17 cellular contexts compared by ENCODE assay signal in genomic region chr17:38916771-38917170, GRCh38. TPM values are rescaled to one million over a fixed set of nuclear protein-coding genes. Genes with fewer than 3 reads are reported as not detected.
DNase-seq lines count a peak whose midpoint lies in the region; ATAC-seq and TF ChIP-seq lines count a peak whose summit lies in the region.
"Had no signal": no experiment of that assay in that cellular context is flagged by ENCODE, and none has a peak within 500 bp of the region (broad histone marks: within the 10 kb centered on the region; RNA-seq: fewer than 3 reads in every experiment).

No MANE protein-coding gene starts in this region.

- no peak overlapping the region for H4K8ac ChIP-seq in H9 (replicated peaks; ENCODE audit: insufficient read length, low read depth, low read length)

- no peak overlapping the region for H3K14ac ChIP-seq in H9 (ENCODE audit: insufficient read depth, low read length)

- no peaks in the 10 kb centered on the region for H3K4me1 ChIP-seq in CD4-positive, CD25-positive, alpha-beta regulatory T cell (ENCODE audit: control insufficient read depth, insufficient read depth, low read length, poor library complexity, severe bottlenecking)
- H3K4me1 ChIP-seq in H9 (ENCODE audit: insufficient read depth, low read length): no peaks in the 10 kb centered on the region
- H3K4me1 ChIP-seq: HAP-1 had no signal

- no peak overlapping the region for H3K4me3 Mint-ChIP-seq in CD4-positive, CD25-positive, alpha-beta regulatory T cell
- H3K4me3 Mint-ChIP-seq in H9 (no peak overlapping the region), nephron (no peak overlapping the region)
- H3K4me3 Mint-ChIP-seq: activated B cell treated with CpG ODN at 0.5 μM for 24 hours; activated T-helper 17 cell treated with anti-CD3 and anti-CD28 coated beads, Interleukin-2, amount 50 U/mL, for 72 hours had no signal

- H2BK15ac ChIP-seq in H9 (ENCODE audit: low read depth, low read length): no peak overlapping the region

- no peak overlapping the region for H2BK20ac ChIP-seq in H9 (ENCODE audit: low read depth, low read length, poor library complexity, severe bottlenecking)

- no peak for DNase-seq in CD4-positive, CD25-positive, alpha-beta regulatory T cell
- no peak for DNase-seq in H9
- DNase-seq in coronary artery (ENCODE audit: low spot score): peak; percentile 21
- DNase-seq in SHP77 (lab: John Stamatoyannopoulos, UW): no peak
- DNase-seq in NCI-H510A treated with DMSO at 0.1 percent for 48 hours (lab: John Stamatoyannopoulos, UW): no peak
- DNase-seq in UCSD-AML1 (lab: John Stamatoyannopoulos, UW; ENCODE audit: unreplicated experiment): no peak
- DNase-seq: activated B cell treated with CpG ODN at 0.5 μM for 24 hours, gastrocnemius medialis, mesenchymal stem cell had no signal

- H3K27me3 ChIP-seq in CD4-positive, CD25-positive, alpha-beta regulatory T cell (ENCODE audit: control insufficient read depth, insufficient read depth, low read length): no peaks in the 10 kb centered on the region
- no peaks in the 10 kb centered on the region for H3K27me3 ChIP-seq in H9 (ENCODE audit: insufficient read depth, low read length)
- H3K27me3 ChIP-seq: gastrocnemius medialis, ovary had no signal

- peaks cover 30% of the 10 kb centered on the region for H3K36me3 Mint-ChIP-seq in CD4-positive, CD25-positive, alpha-beta regulatory T cell
- H3K36me3 Mint-ChIP-seq in H9 (ENCODE audit: insufficient read depth in 1 of 3, low read depth in 3 of 3): peaks cover 21 to 60% (median 48%) of the 10 kb centered on the region in 3 experiments
- H3K36me3 Mint-ChIP-seq in nephron (ENCODE audit: low read depth): peaks cover 46% of the 10 kb centered on the region

- H3K27me3 Mint-ChIP-seq in CD4-positive, CD25-positive, alpha-beta regulatory T cell: no peaks in the 10 kb centered on the region
- H3K27me3 Mint-ChIP-seq in H9 (ENCODE audit: low read depth) (no peaks in the 10 kb centered on the region; the same call in 1 of the 2 replicates), nephron (ENCODE audit: low read depth) (no peaks in the 10 kb centered on the region)
- H3K27me3 Mint-ChIP-seq: activated B cell treated with CpG ODN at 0.5 μM for 24 hours; activated T-helper 17 cell treated with anti-CD3 and anti-CD28 coated beads, Interleukin-2, amount 50 U/mL, for 72 hours had no signal

- H3K9ac ChIP-seq in H9 (ENCODE audit: extremely low read depth, insufficient read length, low read length): no peak overlapping the region

- H3T11ph ChIP-seq in H9 (ENCODE audit: low read length): no peak overlapping the region

- H3K9me3 ChIP-seq in CD4-positive, CD25-positive, alpha-beta regulatory T cell (ENCODE audit: control insufficient read depth in 2 of 2, low read length in 2 of 2): no peaks in the 10 kb centered on the region
- no peaks in the 10 kb centered on the region for H3K9me3 ChIP-seq in H9 (ENCODE audit: control insufficient read depth, low read depth, low read length)
- H3K9me3 ChIP-seq: gastrocnemius medialis, HAP-1, ovary had no signal

- no peaks in the 10 kb centered on the region for H3K79me1 ChIP-seq in H9 (ENCODE audit: insufficient read depth, low read depth, low read length, poor library complexity, severe bottlenecking)

- H3K4me3 ChIP-seq in CD4-positive, CD25-positive, alpha-beta regulatory T cell (ENCODE audit: low read depth, low read length): no peak overlapping the region
- no peak overlapping the region for H3K4me3 ChIP-seq in coronary artery
- H3K4me3 ChIP-seq: gastrocnemius medialis, HAP-1, K562, ovary had no signal

- no peaks in the 10 kb centered on the region for H3K9me3 Mint-ChIP-seq in CD4-positive, CD25-positive, alpha-beta regulatory T cell
- no peaks in the 10 kb centered on the region for H3K9me3 Mint-ChIP-seq in H9
- H3K9me3 Mint-ChIP-seq in nephron: no peaks in the 10 kb centered on the region
- H3K9me3 Mint-ChIP-seq: activated B cell treated with CpG ODN at 0.5 μM for 24 hours; activated T-helper 17 cell treated with anti-CD3 and anti-CD28 coated beads, Interleukin-2, amount 50 U/mL, for 72 hours had no signal

- H3K23ac ChIP-seq in H9 (ENCODE audit: insufficient read length, low read depth, low read length): no peak overlapping the region

- H2BK120ac ChIP-seq in H9 (ENCODE audit: low read depth, low read length, poor library complexity, severe bottlenecking): no peak overlapping the region

- no peak overlapping the region for H2AFZ ChIP-seq in H9 (ENCODE audit: low read length)

- no peaks in the 10 kb centered on the region for H3K23me2 ChIP-seq in H9 (ENCODE audit: insufficient read length, low read depth, low read length, poor library complexity, severe bottlenecking)

- H3K4me1 Mint-ChIP-seq in CD4-positive, CD25-positive, alpha-beta regulatory T cell: peaks cover 0 to 16% (median 3%) of the 10 kb centered on the region in 4 donors
- H3K4me1 Mint-ChIP-seq in H9: peaks cover 0 to 4% of the 10 kb centered on the region in 2 experiments; a peak in 1 of 4 replicates
- peaks cover 15% of the 10 kb centered on the region for H3K4me1 Mint-ChIP-seq in nephron

- H2AK5ac ChIP-seq in H9 (ENCODE audit: insufficient read length, low read length): no peak overlapping the region

- no peak overlapping the region for H2BK12ac ChIP-seq in H9 (ENCODE audit: insufficient read length, low read depth, low read length)

- peaks cover 73% of the 10 kb centered on the region for H3K36me3 ChIP-seq in CD4-positive, CD25-positive, alpha-beta regulatory T cell (ENCODE audit: control insufficient read depth, insufficient read depth, low read length)
- H3K36me3 ChIP-seq: ovary had no signal

- H4K91ac ChIP-seq in H9 (ENCODE audit: insufficient read length, low read depth, low read length): no peak overlapping the region

- H4K5ac ChIP-seq in H9 (ENCODE audit: insufficient read length, low read depth, low read length): no peak overlapping the region

- H2BK5ac ChIP-seq in H9 (ENCODE audit: insufficient read length, low read length): no peak overlapping the region

- no CpG with 5 or more reads among the region's 8 CpGs for WGBS in H9 (ENCODE audit: extremely low coverage, insufficient read length, low lambda C conversion rate)

- H3K27ac Mint-ChIP-seq in CD4-positive, CD25-positive, alpha-beta regulatory T cell: peak overlapping the region in 2 of 3 donors; percentile 51 to 69
- peak overlapping the region; percentile 37 to 91 (median 61); a peak in 6 of 7 replicates for H3K27ac Mint-ChIP-seq in H9
- H3K27ac Mint-ChIP-seq in nephron: peak overlapping the region; percentile 1 to 22 (median 2)
- H3K27ac Mint-ChIP-seq: activated B cell treated with CpG ODN at 0.5 μM for 24 hours had no signal

- H4K20me1 ChIP-seq in H9 (ENCODE audit: control insufficient read depth, insufficient read depth, insufficient read length): no peaks in the 10 kb centered on the region

- TF ChIP-seq CTCF in H9 (conservative IDR thresholded peaks at IDR 0.05): no peak
- TF ChIP-seq CTCF in coronary artery (IDR thresholded peaks at IDR 0.05): no peak
- TF ChIP-seq CTCF in nephron (IDR thresholded peaks at IDR 0.05; ENCODE audit: unreplicated experiment in 3 of 3): no peak

- no peak overlapping the region for H3K56ac ChIP-seq in H9 (ENCODE audit: insufficient read length, low read depth, low read length)

- ATAC-seq in CD4-positive, CD25-positive, alpha-beta regulatory T cell (ENCODE audit: low read depth in 2 of 2): no peak
- ATAC-seq: activated T-helper 17 cell treated with anti-CD3 and anti-CD28 coated beads, Interleukin-2, amount 50 U/mL, for 72 hours; gastrocnemius medialis; K562; SK-N-SH treated with all-trans-retinoic acid at 6 μM for 48 hours had no signal

- H3K18ac ChIP-seq in H9 (ENCODE audit: insufficient read length, low read depth, low read length): no peak overlapping the region

- no peak overlapping the region for H3K27ac ChIP-seq in CD4-positive, CD25-positive, alpha-beta regulatory T cell (ENCODE audit: insufficient read depth, low read length, poor library complexity, severe bottlenecking)
- H3K27ac ChIP-seq in H9 (ENCODE audit: insufficient read length, low read depth, low read length): no peak overlapping the region
- peak overlapping the region in 1 of 2 donors; percentile 23 for H3K27ac ChIP-seq in coronary artery
- H3K27ac ChIP-seq: gastrocnemius medialis, ovary had no signal

- no peaks in the 10 kb centered on the region for H3K79me2 ChIP-seq in H9 (ENCODE audit: insufficient read depth, low read length)

- H3K4ac ChIP-seq in H9 (ENCODE audit: low read depth, low read length): no peak overlapping the region

- no peak overlapping the region for H3K4me2 ChIP-seq in H9 (ENCODE audit: insufficient read depth, insufficient read length, low read length)

RNA-seq across cellular contexts. Expression of gene LASP1, which starts 46.9 kb away (rescaled TPM):
- 154 TPM for total RNA-seq in CD4-positive, CD25-positive, alpha-beta regulatory T cell
- 10 to 100 TPM; 50.3 to 77.3 (median 62.8) TPM for polyA plus RNA-seq in CD4-positive, CD25-positive, alpha-beta regulatory T cell
- 121 and 122 TPM in 2 replicates for total RNA-seq in H9 (2021)

RNA-seq across cellular contexts. Expression of gene FBXO47, which starts 50.4 kb away (rescaled TPM):
- total RNA-seq in CD4-positive, CD25-positive, alpha-beta regulatory T cell: not detected
- not detected for polyA plus RNA-seq in CD4-positive, CD25-positive, alpha-beta regulatory T cell
- total RNA-seq in H9 (2021): not detected in 2 replicates
- total RNA-seq: activated B cell treated with CpG ODN at 0.5 μM for 24 hours; activated T-helper 17 cell treated with anti-CD3 and anti-CD28 coated beads, Interleukin-2, amount 50 U/mL, for 72 hours; bronchial epithelial cell; gastrocnemius medialis; K562; NCI-H460; ovary had no signal
- polyA plus RNA-seq: K562, ovary had no signal

Comparison
In these comparisons a context has a peak if more than half of its experiments do, and no peak if none do; other contexts are left out.
1. H3K27ac Mint-ChIP-seq: peak in every context shown above with its lines; median percentile 61 in H9; 60 in CD4-positive, CD25-positive, alpha-beta regulatory T cell; 2 in nephron.